ENCODE assay signal across 9 cellular contexts in the genomic region with DNA sequence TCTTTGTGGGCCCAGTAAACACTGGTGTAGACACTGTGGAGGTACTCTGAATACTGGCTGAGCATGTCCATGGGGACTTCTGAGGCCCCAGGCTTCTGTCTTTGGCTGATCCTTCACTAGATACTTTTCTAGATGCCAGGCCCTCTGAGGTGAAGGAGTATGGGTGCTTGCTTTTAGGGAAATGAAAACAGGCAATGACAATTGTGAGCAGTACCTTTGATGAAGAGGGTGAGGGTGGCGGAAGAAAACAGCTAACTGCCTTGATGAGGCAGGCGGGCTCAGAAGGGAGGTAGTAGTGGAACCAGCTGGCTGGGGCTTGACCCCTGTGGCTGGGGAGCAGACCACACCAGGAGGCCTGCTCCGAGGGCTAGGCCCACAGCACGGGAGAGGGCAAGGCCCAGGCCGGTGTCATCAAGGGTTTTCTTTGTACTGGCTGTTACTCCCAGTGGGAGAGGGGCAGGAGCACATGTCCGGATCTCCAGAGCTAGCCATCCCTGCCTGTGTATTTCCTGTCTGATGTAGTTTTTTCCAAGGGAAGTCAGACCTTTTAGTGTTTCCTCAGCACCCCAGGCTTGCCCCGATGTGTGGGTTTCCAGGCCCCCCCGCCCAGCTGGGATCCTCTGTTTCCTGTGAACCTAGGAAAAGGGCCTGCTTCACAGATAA. TPM values are rescaled to one million over a fixed set of nuclear protein-coding genes. Genes with fewer than 3 reads are reported as not detected.
A peak's percentile ranks its signal among the peaks of the same experiment; 100 is the strongest.
DNase-seq lines count a peak whose midpoint lies in the region; ATAC-seq and TF ChIP-seq lines count a peak whose summit lies in the region.
"Had no signal": no experiment of that assay in that cellular context is flagged by ENCODE, and none has a peak within 500 bp of the region (broad histone marks: within the 10 kb centered on the region; RNA-seq: fewer than 3 reads in every experiment).

No MANE protein-coding gene starts in this region.

- H3K27ac ChIP-seq in GM23248 (no peak overlapping the region), sigmoid colon (peak overlapping the region; percentile 36 to 73 (median 44))

- H3K27me3 ChIP-seq in GM23248 (replicated peaks; ENCODE audit: insufficient read depth) (no peaks in the 10 kb centered on the region), sigmoid colon (no peaks in the 10 kb centered on the region)

- H3K4me3 Mint-ChIP-seq in activated T-cell treated with anti-CD3 and anti-CD28 coated beads, Interleukin-2, amount 50 U/mL, for 24 hours = peak overlapping the region; percentile 94
- H3K4me3 Mint-ChIP-seq in glutamatergic neuron (ENCODE audit: unreplicated experiment) = peak overlapping the region; percentile 99

- intact Hi-C loops in sigmoid colon (cut with DNase I) = no loop called here

- no peaks in the 10 kb centered on the region for H3K27me3 Mint-ChIP-seq in activated T-cell treated with anti-CD3 and anti-CD28 coated beads, Interleukin-2, amount 50 U/mL, for 24 hours
- peaks cover 16% of the 10 kb centered on the region for H3K27me3 Mint-ChIP-seq in glutamatergic neuron (ENCODE audit: unreplicated experiment)

- TF ChIP-seq EP300 in sigmoid colon (IDR thresholded peaks at IDR 0.05) = no peak

- ATAC-seq in GM21526 (IDR thresholded peaks at IDR 0.05; ENCODE audit: low FRiP score, unreplicated experiment) (no peak), HG02759 (IDR thresholded peaks at IDR 0.05; ENCODE audit: unreplicated experiment) (no peak), HG03469 (IDR thresholded peaks at IDR 0.05; ENCODE audit: unreplicated experiment) (no peak)

- TF ChIP-seq POLR2A in sigmoid colon (IDR thresholded peaks at IDR 0.05) = no peak

- peaks cover 87% of the 10 kb centered on the region for H3K79me2 ChIP-seq in GM23248 (ENCODE audit: insufficient read depth)

- WGBS in GM23248 (ENCODE audit: low coverage in 1 of 2, low lambda C conversion rate in 2 of 2, missing lambda C conversion rate in 2 of 2), 2 experiments = 50 to 59% methylated on average over 7 to 8 of the region's 8 CpGs
- WGBS in sigmoid colon, 2 donors = 57 to 77% methylated on average over 8 of the region's 8 CpGs

- H3K9me3 ChIP-seq in GM23248 (ENCODE audit: low read depth) = no peaks in the 10 kb centered on the region
- H3K9me3 ChIP-seq in sigmoid colon = no peaks in the 10 kb centered on the region

- H3K9me2 ChIP-seq in GM23248 (ENCODE audit: insufficient read depth) = no peaks in the 10 kb centered on the region

- no peaks in the 10 kb centered on the region for H4K20me1 ChIP-seq in GM23248 (ENCODE audit: insufficient read depth)

- DNase-seq in GM23248 (peak; percentile 31), glutamatergic neuron (no peak), sigmoid colon (peak; percentile 75), mesenteric fat pad (ENCODE audit: low spot score) (no peak)
- peak; percentile 55 for DNase-seq in activated T-cell treated with anti-CD3 and anti-CD28 coated beads, Interleukin-2, amount 50 U/mL, for 24 hours
- DNase-seq: NCI-H1105 treated with DMSO at 0.1 percent for 48 hours had no signal

- H3K27ac Mint-ChIP-seq in activated T-cell treated with anti-CD3 and anti-CD28 coated beads, Interleukin-2, amount 50 U/mL, for 24 hours = peak overlapping the region; percentile 97
- H3K27ac Mint-ChIP-seq in glutamatergic neuron (ENCODE audit: unreplicated experiment) = peak overlapping the region; percentile 87

- H3K4me1 ChIP-seq in GM23248 (ENCODE audit: insufficient read depth) = peaks cover 18% of the 10 kb centered on the region; the same call in 1 of the 2 replicates
- H3K4me1 ChIP-seq in sigmoid colon = peaks cover 0 to 70% (median 48%) of the 10 kb centered on the region in 4 donors

- peaks cover 80% of the 10 kb centered on the region for H3K4me1 Mint-ChIP-seq in activated T-cell treated with anti-CD3 and anti-CD28 coated beads, Interleukin-2, amount 50 U/mL, for 24 hours (ENCODE audit: low read depth)
- peaks cover 48% of the 10 kb centered on the region for H3K4me1 Mint-ChIP-seq in glutamatergic neuron (ENCODE audit: low read depth, unreplicated experiment)

- H3K4me3 ChIP-seq in GM23248 (no peak overlapping the region), sigmoid colon (no peak overlapping the region)

- peaks cover 57% of the 10 kb centered on the region for H3K36me3 Mint-ChIP-seq in activated T-cell treated with anti-CD3 and anti-CD28 coated beads, Interleukin-2, amount 50 U/mL, for 24 hours (ENCODE audit: low read depth)
- H3K36me3 Mint-ChIP-seq in glutamatergic neuron (ENCODE audit: unreplicated experiment) = no peaks in the 10 kb centered on the region

- TF ChIP-seq CTCF in glutamatergic neuron (IDR thresholded peaks at IDR 0.05; ENCODE audit: partially characterized antibody, unreplicated experiment) (no peak), sigmoid colon (IDR thresholded peaks at IDR 0.05) (no peak)

- peak overlapping the region; percentile 23; the same call in 1 of the 2 replicates for H3K9ac ChIP-seq in GM23248

- H3F3A ChIP-seq in GM23248 (ENCODE audit: insufficient read depth) = no peaks in the 10 kb centered on the region

- H3K36me3 ChIP-seq in GM23248 (ENCODE audit: low read depth) = no peaks in the 10 kb centered on the region
- H3K36me3 ChIP-seq in sigmoid colon = no peaks in the 10 kb centered on the region

- H3K4me2 ChIP-seq in GM23248 (ENCODE audit: unreplicated experiment) = no peak overlapping the region

- no peak overlapping the region for H2AFZ ChIP-seq in GM23248

- in situ Hi-C loops in GM23248 (cut with MboI) = no loop called here

- H3K9me3 Mint-ChIP-seq in activated T-cell treated with anti-CD3 and anti-CD28 coated beads, Interleukin-2, amount 50 U/mL, for 24 hours = no peaks in the 10 kb centered on the region
- H3K9me3 Mint-ChIP-seq in glutamatergic neuron (ENCODE audit: unreplicated experiment) = peaks cover 9% of the 10 kb centered on the region

RNA-seq across cellular contexts. Expression of a gene that starts 3.9 kb away (rescaled TPM):
- total RNA-seq in GM23248 (2014; rRNA removed; shearing (Covaris generic)) = 29.8 and 32.6 TPM in 2 replicates
- polyA plus RNA-seq in GM23248 (2016; fragmentation: Nextera tagmentation; extraction: Ambion mirVana) (4.8 and 8.3 TPM in 2 replicates), sigmoid colon (10 to 100 TPM in 2 of 3 donors, 1 to 10 TPM in 1; 9.9 to 57.6 (median 19.8) TPM)
- total RNA-seq in glutamatergic neuron (ENCODE audit: unreplicated experiment) (458 TPM), sigmoid colon (100 to 1,000 TPM in 1 of 4 donors, 10 to 100 TPM in 3; 48.5 to 152 (median 67.0) TPM), mesenteric fat pad (76.1 TPM)

Comparison
In these comparisons a context has a peak if more than half of its experiments do, and no peak if none do; other contexts are left out.
1. DNase-seq: peak in GM23248 (single experiment), activated T-cell treated with anti-CD3 and anti-CD28 coated beads, Interleukin-2, amount 50 U/mL, for 24 hours (single experiment) and sigmoid colon (single experiment); none in glutamatergic neuron (single experiment) and mesenteric fat pad (single experiment).